In the genomic region with DNA sequence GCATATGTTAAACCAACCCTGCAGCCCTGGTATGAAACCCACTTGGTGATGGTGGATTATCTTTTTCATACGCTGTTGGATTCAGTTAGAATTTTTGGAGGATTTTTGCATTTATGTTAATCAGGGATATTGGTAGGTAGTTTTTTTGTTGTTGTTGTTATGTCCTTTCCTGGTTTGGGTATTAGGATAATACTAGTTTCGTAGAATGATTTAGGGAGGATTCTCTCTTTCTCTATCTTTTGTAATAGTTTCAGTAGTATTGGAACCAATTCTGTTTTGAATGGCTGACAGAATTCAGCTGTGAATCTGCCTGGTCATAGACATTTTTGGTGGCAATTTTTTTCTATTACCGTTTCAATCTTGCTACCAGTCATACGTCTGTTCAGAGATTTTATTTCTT, we compare ENCODE assay signal across 16 cellular contexts.
A peak's percentile ranks its signal among the peaks of the same experiment; 100 is the strongest.
DNase-seq lines count a peak whose midpoint lies in the region; ATAC-seq and TF ChIP-seq lines count a peak whose summit lies in the region.
"Had no signal": no experiment of that assay in that cellular context is flagged by ENCODE, and none has a peak within 500 bp of the region (broad histone marks: within the 10 kb centered on the region; RNA-seq: fewer than 3 reads in every experiment).

No MANE protein-coding gene starts in this region.

- peaks cover 34% of the 10 kb centered on the region for H3K27me3 Mint-ChIP-seq in activated T-cell treated with anti-CD3 and anti-CD28 coated beads, Interleukin-2, amount 50 U/mL, for 72 hours (ENCODE audit: low read depth)
- peaks cover 5% of the 10 kb centered on the region for H3K27me3 Mint-ChIP-seq in activated T-cell treated with anti-CD3 and anti-CD28 coated beads, Interleukin-2, amount 50 U/mL, for 4 hours (ENCODE audit: low read depth)
- no peaks in the 10 kb centered on the region for H3K27me3 Mint-ChIP-seq in activated T-helper 2 cell treated with anti-CD3 and anti-CD28 coated beads, Interferon-gamma antibody, Interleukin-2, Interleukin-4, amounts not matched to agents 10 μg/mL and 5 μg/mL and 100 μg/mL, durations not matched to agents 14 hours and 24 hours and 36 hours (ENCODE audit: low read depth)
- no peaks in the 10 kb centered on the region for H3K27me3 Mint-ChIP-seq in nephron progenitor cell (ENCODE audit: low read depth, poor library complexity)
- H3K27me3 Mint-ChIP-seq: CD4-positive, alpha-beta memory T cell had no signal

- H3K4me3 Mint-ChIP-seq in activated T-cell treated with anti-CD3 and anti-CD28 coated beads, Interleukin-2, amount 50 U/mL, for 72 hours = peak overlapping the region; percentile 2 to 21
- no peak overlapping the region for H3K4me3 Mint-ChIP-seq in activated T-cell treated with anti-CD3 and anti-CD28 coated beads, Interleukin-2, amount 50 U/mL, for 4 hours
- no peak overlapping the region for H3K4me3 Mint-ChIP-seq in activated T-helper 2 cell treated with anti-CD3 and anti-CD28 coated beads, Interferon-gamma antibody, Interleukin-2, Interleukin-4, amounts not matched to agents 10 μg/mL and 5 μg/mL and 100 μg/mL, durations not matched to agents 14 hours and 24 hours and 36 hours (ENCODE audit: low read depth)
- no peak overlapping the region for H3K4me3 Mint-ChIP-seq in nephron progenitor cell
- H3K4me3 Mint-ChIP-seq: CD14-positive monocyte; CD4-positive, alpha-beta memory T cell had no signal

- no peak overlapping the region for H3K27ac Mint-ChIP-seq in activated T-cell treated with anti-CD3 and anti-CD28 coated beads, Interleukin-2, amount 50 U/mL, for 72 hours
- peak overlapping the region; percentile 39 for H3K27ac Mint-ChIP-seq in activated T-helper 2 cell treated with anti-CD3 and anti-CD28 coated beads, Interferon-gamma antibody, Interleukin-2, Interleukin-4, amounts not matched to agents 10 μg/mL and 5 μg/mL and 100 μg/mL, durations not matched to agents 14 hours and 24 hours and 36 hours
- H3K27ac Mint-ChIP-seq in nephron progenitor cell = no peak overlapping the region
- H3K27ac Mint-ChIP-seq: CD14-positive monocyte; CD4-positive, alpha-beta memory T cell had no signal

- intact Hi-C loops in activated T-helper 2 cell treated with anti-CD3 and anti-CD28 coated beads, Interferon-gamma antibody, Interleukin-2, Interleukin-4, amounts not matched to agents 10 μg/mL and 5 μg/mL and 100 μg/mL, durations not matched to agents 14 hours and 24 hours and 36 hours (cut with micrococcal nuclease) = loop anchor here (1.0 to 2.0 kb wide), 3 partner anchors 69 to 917 kb away; no protein-coding TSS in a partner anchor

- H3K4me1 Mint-ChIP-seq in activated T-cell treated with anti-CD3 and anti-CD28 coated beads, Interleukin-2, amount 50 U/mL, for 72 hours (ENCODE audit: low read depth) = peaks cover 20% of the 10 kb centered on the region
- H3K4me1 Mint-ChIP-seq in activated T-cell treated with anti-CD3 and anti-CD28 coated beads, Interleukin-2, amount 50 U/mL, for 4 hours (ENCODE audit: low read depth) = no peaks in the 10 kb centered on the region
- peaks cover 15% of the 10 kb centered on the region for H3K4me1 Mint-ChIP-seq in activated T-helper 2 cell treated with anti-CD3 and anti-CD28 coated beads, Interferon-gamma antibody, Interleukin-2, Interleukin-4, amounts not matched to agents 10 μg/mL and 5 μg/mL and 100 μg/mL, durations not matched to agents 14 hours and 24 hours and 36 hours (ENCODE audit: low read depth)
- peaks cover under 1% of the 10 kb centered on the region for H3K4me1 Mint-ChIP-seq in nephron progenitor cell
- H3K4me1 Mint-ChIP-seq: CD14-positive monocyte; CD4-positive, alpha-beta memory T cell had no signal

- DNase-seq in activated T-cell treated with anti-CD3 and anti-CD28 coated beads, Interleukin-2, amount 50 U/mL, for 72 hours = no peak
- DNase-seq in activated T-cell treated with anti-CD3 and anti-CD28 coated beads, Interleukin-2, amount 50 U/mL, for 4 hours = no peak
- DNase-seq in activated T-helper 2 cell treated with anti-CD3 and anti-CD28 coated beads, Interferon-gamma antibody, Interleukin-2, Interleukin-4, amounts not matched to agents 10 μg/mL and 5 μg/mL and 100 μg/mL, durations not matched to agents 14 hours and 24 hours and 36 hours (ENCODE audit: low spot score) = no peak
- no peak for DNase-seq in GM10266 (ENCODE audit: extremely low spot score)
- no peak for DNase-seq in nephron progenitor cell
- DNase-seq: 8988T; CD4-positive, alpha-beta memory T cell; DMS153; DMS79; GF-D8; GM23248; IMR-90 had no signal

- TF ChIP-seq CTCF in GM10266 (IDR thresholded peaks at IDR 0.05; ENCODE audit: control insufficient read depth, insufficient read depth, low read depth, missing control alignments) = no peak
- TF ChIP-seq CTCF in nephron progenitor cell (IDR thresholded peaks at IDR 0.05) = no peak

- no peak for ATAC-seq in activated T-cell treated with anti-CD3 and anti-CD28 coated beads, Interleukin-2, amount 50 U/mL, for 72 hours (replicated peaks in 1 of 2)
- no peak for ATAC-seq in activated T-cell treated with anti-CD3 and anti-CD28 coated beads, Interleukin-2, amount 50 U/mL, for 4 hours
- ATAC-seq in GM18868 (IDR thresholded peaks at IDR 0.05; ENCODE audit: unreplicated experiment) (peak; percentile 15), HG03354 (IDR thresholded peaks at IDR 0.05; ENCODE audit: poor library complexity, severe bottlenecking, unreplicated experiment) (no peak)
- ATAC-seq: K562 had no signal

- H3K36me3 Mint-ChIP-seq in activated T-cell treated with anti-CD3 and anti-CD28 coated beads, Interleukin-2, amount 50 U/mL, for 72 hours (ENCODE audit: insufficient read depth in 2 of 2) = peaks cover 2 to 4% of the 10 kb centered on the region in 2 donors
- H3K36me3 Mint-ChIP-seq in activated T-cell treated with anti-CD3 and anti-CD28 coated beads, Interleukin-2, amount 50 U/mL, for 4 hours (ENCODE audit: insufficient read depth) = no peaks in the 10 kb centered on the region
- H3K36me3 Mint-ChIP-seq in activated T-helper 2 cell treated with anti-CD3 and anti-CD28 coated beads, Interferon-gamma antibody, Interleukin-2, Interleukin-4, amounts not matched to agents 10 μg/mL and 5 μg/mL and 100 μg/mL, durations not matched to agents 14 hours and 24 hours and 36 hours (ENCODE audit: low read depth) = no peaks in the 10 kb centered on the region
- no peaks in the 10 kb centered on the region for H3K36me3 Mint-ChIP-seq in nephron progenitor cell (ENCODE audit: low read depth)
- H3K36me3 Mint-ChIP-seq: CD14-positive monocyte; CD4-positive, alpha-beta memory T cell had no signal

- H3K9me3 Mint-ChIP-seq in activated T-cell treated with anti-CD3 and anti-CD28 coated beads, Interleukin-2, amount 50 U/mL, for 72 hours = peaks cover 0 to 2% of the 10 kb centered on the region in 2 donors
- peaks cover 4% of the 10 kb centered on the region for H3K9me3 Mint-ChIP-seq in activated T-cell treated with anti-CD3 and anti-CD28 coated beads, Interleukin-2, amount 50 U/mL, for 4 hours
- peaks cover 12% of the 10 kb centered on the region for H3K9me3 Mint-ChIP-seq in activated T-helper 2 cell treated with anti-CD3 and anti-CD28 coated beads, Interferon-gamma antibody, Interleukin-2, Interleukin-4, amounts not matched to agents 10 μg/mL and 5 μg/mL and 100 μg/mL, durations not matched to agents 14 hours and 24 hours and 36 hours
- peaks cover 52% of the 10 kb centered on the region for H3K9me3 Mint-ChIP-seq in nephron progenitor cell

Comparison
In these comparisons a context has a peak if more than half of its experiments do, and no peak if none do; other contexts are left out.
1. H3K4me3 Mint-ChIP-seq: peak in activated T-cell treated with anti-CD3 and anti-CD28 coated beads, Interleukin-2, amount 50 U/mL, for 72 hours (2 of 2); none in activated T-cell treated with anti-CD3 and anti-CD28 coated beads, Interleukin-2, amount 50 U/mL, for 4 hours (single experiment), activated T-helper 2 cell treated with anti-CD3 and anti-CD28 coated beads, Interferon-gamma antibody, Interleukin-2, Interleukin-4, amounts not matched to agents 10 μg/mL and 5 μg/mL and 100 μg/mL, durations not matched to agents 14 hours and 24 hours and 36 hours (single experiment) and nephron progenitor cell (single experiment).